ENCODE assay signal across 8 cellular contexts in genomic region chr12:120290541-120291312, GRCh38. TPM values are rescaled to one million over a fixed set of nuclear protein-coding genes. Genes with fewer than 3 reads are reported as not detected.
DNase-seq lines count a peak whose midpoint lies in the region; ATAC-seq and TF ChIP-seq lines count a peak whose summit lies in the region.

No MANE protein-coding gene starts in this region.

- no peaks in the 10 kb centered on the region for H3K9me3 Mint-ChIP-seq in endodermal cell

- H2BK5ac ChIP-seq in neuronal stem cell (ENCODE audit: low read length) = no peak overlapping the region

- H3K36me3 Mint-ChIP-seq in endodermal cell (ENCODE audit: low read depth) = no peaks in the 10 kb centered on the region

- H2BK15ac ChIP-seq in neuronal stem cell (ENCODE audit: low read length) = no peak overlapping the region

- no peak overlapping the region for H3K4me3 Mint-ChIP-seq in endodermal cell

- H2BK120ac ChIP-seq in neuronal stem cell (ENCODE audit: low read depth, low read length) = no peak overlapping the region

- peaks cover 3% of the 10 kb centered on the region for H3K4me1 Mint-ChIP-seq in endodermal cell

- H3K4me2 ChIP-seq in BLaER1 (peak overlapping the region; percentile 94), neuronal stem cell (ENCODE audit: insufficient read depth, low read length, poor library complexity, severe bottlenecking) (peak overlapping the region; percentile 40)

- no peaks in the 10 kb centered on the region for H3K79me1 ChIP-seq in neuronal stem cell (ENCODE audit: low read depth, low read length)

- in situ Hi-C loops in KBM-7 (cut with MboI; ENCODE audit: low pct_unique_long_range_greater_than_20kb, low sequenced_read_pairs) = no loop called here

- H3K23ac ChIP-seq in neuronal stem cell (ENCODE audit: low read depth, low read length, poor library complexity) = no peak overlapping the region

- peak overlapping the region; percentile 15 for H2AK5ac ChIP-seq in neuronal stem cell (ENCODE audit: low read depth, low read length)

- DNase-seq in KBM-7 = peak; percentile 47
- DNase-seq in activated CD4-positive, CD25-positive, alpha-beta regulatory T cell treated with anti-CD3 and anti-CD28 coated beads, Interleukin-2, amount 50 U/mL, for 72 hours = peak; percentile 54
- peak; percentile 86 for DNase-seq in endodermal cell
- no peak for DNase-seq in neuronal stem cell (ENCODE audit: low spot score)
- no peak for DNase-seq in NCI-H345 (lab: John Stamatoyannopoulos, UW)

- H4K20me1 ChIP-seq in BLaER1 = no peaks in the 10 kb centered on the region

- H3K36me3 ChIP-seq in BLaER1 (no peaks in the 10 kb centered on the region), endodermal cell (ENCODE audit: control insufficient read depth, insufficient read depth, low read length) (no peaks in the 10 kb centered on the region), neuronal stem cell (replicated peaks in 1 of 2; ENCODE audit: control insufficient read depth in 2 of 2, insufficient read depth in 2 of 2, low read length in 2 of 2) (no peaks in the 10 kb centered on the region)

- TF ChIP-seq CTCF in endodermal cell (conservative IDR thresholded peaks at IDR 0.05) = no peak

- no peak overlapping the region for H2BK12ac ChIP-seq in neuronal stem cell (ENCODE audit: low read length)

- H3K27ac ChIP-seq in BLaER1 = peak overlapping the region; percentile 61
- H3K27ac ChIP-seq in endodermal cell (ENCODE audit: low read depth, low read length) = peak overlapping the region; percentile 100
- peak overlapping the region; percentile 61 for H3K27ac ChIP-seq in neuronal stem cell (replicated peaks; ENCODE audit: low read length)

- H4K91ac ChIP-seq in neuronal stem cell (ENCODE audit: low read depth, low read length, poor library complexity) = no peak overlapping the region

- peak overlapping the region; percentile 68 for H3K18ac ChIP-seq in neuronal stem cell (ENCODE audit: low read length)

- no peak overlapping the region for H4K8ac ChIP-seq in neuronal stem cell (ENCODE audit: low read depth, low read length)

- H3K4me3 ChIP-seq in BLaER1 (peak overlapping the region; percentile 52), endodermal cell (ENCODE audit: low read length) (peak overlapping the region; percentile 49), neuronal stem cell (ENCODE audit: low read length in 2 of 2) (no peak overlapping the region)

- H3K27me3 ChIP-seq in BLaER1 (no peaks in the 10 kb centered on the region), endodermal cell (ENCODE audit: control insufficient read depth, insufficient read depth, low read length, poor library complexity, severe bottlenecking) (no peaks in the 10 kb centered on the region), neuronal stem cell (ENCODE audit: control insufficient read depth in 3 of 3, insufficient read depth in 3 of 3, low read depth in 1 of 3, low read length in 3 of 3) (no peaks in the 10 kb centered on the region)

- H3K27me3 Mint-ChIP-seq in endodermal cell (ENCODE audit: insufficient read depth) = peaks cover 2% of the 10 kb centered on the region

- H3K9ac ChIP-seq in BLaER1 (peak overlapping the region; percentile 66), endodermal cell (ENCODE audit: extremely low read depth, low read length, poor library complexity, severe bottlenecking) (peak overlapping the region; percentile 93), neuronal stem cell (ENCODE audit: low read depth, low read length, poor library complexity) (no peak overlapping the region)

- no peaks in the 10 kb centered on the region for H3K9me3 ChIP-seq in BLaER1
- H3K9me3 ChIP-seq in endodermal cell (ENCODE audit: control insufficient read depth, low read length) = no peaks in the 10 kb centered on the region
- H3K9me3 ChIP-seq in neuronal stem cell (replicated peaks in 1 of 2; ENCODE audit: control insufficient read depth in 2 of 2, insufficient read depth in 1 of 2, low read depth in 1 of 2, low read length in 2 of 2) = no peaks in the 10 kb centered on the region

- no peak overlapping the region for H3K14ac ChIP-seq in neuronal stem cell (ENCODE audit: low read length)

- H3K4me1 ChIP-seq in BLaER1 = peaks cover 50% of the 10 kb centered on the region
- H3K4me1 ChIP-seq in endodermal cell (ENCODE audit: control insufficient read depth, insufficient read depth, low read length) = peaks cover 2% of the 10 kb centered on the region
- peaks cover 4 to 5% of the 10 kb centered on the region in 2 donors for H3K4me1 ChIP-seq in neuronal stem cell (ENCODE audit: control insufficient read depth in 2 of 2, insufficient read depth in 1 of 2, low read depth in 1 of 2, low read length in 2 of 2)

- ATAC-seq in GM21360 (IDR thresholded peaks at IDR 0.05; ENCODE audit: unreplicated experiment) (no peak), GM18907 (IDR thresholded peaks at IDR 0.05; ENCODE audit: unreplicated experiment) (no peak)

- no peak overlapping the region for H3K4ac ChIP-seq in neuronal stem cell (ENCODE audit: low read length)

- WGBS in endodermal cell (ENCODE audit: insufficient coverage in 1 of 2, insufficient read length in 1 of 2), 2 experiments = 57 to 64% methylated on average over 18 to 27 of the region's 27 CpGs
- no CpG with 5 or more reads among the region's 27 CpGs for WGBS in neuronal stem cell (ENCODE audit: extremely low coverage in 2 of 2, insufficient read length in 2 of 2, insufficient replicate concordance in 1 of 2), 2 donors

- H3K27ac Mint-ChIP-seq in endodermal cell = no peak overlapping the region

- H2AFZ ChIP-seq in neuronal stem cell (ENCODE audit: low read length) = peak overlapping the region; percentile 42

RNA-seq across cellular contexts. Expression of gene RNU4-2, which starts 1.0 kb away (rescaled TPM):
- total RNA-seq in endodermal cell = 1,000 to 10,000 TPM; 4,079 to 4,491 TPM
- polyA plus RNA-seq in endodermal cell (2013, experiment 1 of 2) = 4,451 TPM
- 8,189 TPM for polyA plus RNA-seq in endodermal cell (2013, experiment 2 of 2)
- not detected for polyA plus RNA-seq in neuronal stem cell (2013, experiment 1 of 2)
- not detected for polyA plus RNA-seq in neuronal stem cell (2013, experiment 2 of 2)

RNA-seq across cellular contexts. Expression of gene RNU4-1, which starts 2.3 kb away (rescaled TPM):
- total RNA-seq in endodermal cell = 1,000 to 10,000 TPM; 4,032 to 4,837 TPM
- polyA plus RNA-seq in endodermal cell (2013, experiment 1 of 2) = 3,234 TPM
- polyA plus RNA-seq in endodermal cell (2013, experiment 2 of 2) = 5,800 TPM
- polyA plus RNA-seq in neuronal stem cell (2013, experiment 1 of 2) = not detected
- polyA plus RNA-seq in neuronal stem cell (2013, experiment 2 of 2) = not detected

RNA-seq across cellular contexts. Expression of gene SIRT4, which starts 11.4 kb away (rescaled TPM):
- total RNA-seq in endodermal cell = 1 to 10 TPM; 2.3 to 2.7 TPM
- 2.8 TPM for polyA plus RNA-seq in endodermal cell (2013, experiment 1 of 2)
- 4.0 TPM for polyA plus RNA-seq in endodermal cell (2013, experiment 2 of 2)
- polyA plus RNA-seq in neuronal stem cell (2013, experiment 1 of 2) = 4.2 TPM
- 4.0 TPM for polyA plus RNA-seq in neuronal stem cell (2013, experiment 2 of 2)

RNA-seq across cellular contexts. Expression of gene PXN, which starts 25.2 kb away (rescaled TPM):
- total RNA-seq in endodermal cell = 10 to 100 TPM; 58.4 to 92.7 TPM
- polyA plus RNA-seq in endodermal cell (2013, experiment 1 of 2) = 42.1 TPM
- polyA plus RNA-seq in endodermal cell (2013, experiment 2 of 2) = 44.5 TPM
- 29.0 TPM for polyA plus RNA-seq in neuronal stem cell (2013, experiment 1 of 2)
- polyA plus RNA-seq in neuronal stem cell (2013, experiment 2 of 2) = 29.6 TPM

RNA-seq across cellular contexts. Expression of gene PLA2G1B, which starts 36.9 kb away (rescaled TPM):
- total RNA-seq in endodermal cell = not detected
- polyA plus RNA-seq in endodermal cell (2013, experiment 1 of 2) = not detected
- not detected for polyA plus RNA-seq in endodermal cell (2013, experiment 2 of 2)
- 0.22 TPM for polyA plus RNA-seq in neuronal stem cell (2013, experiment 1 of 2)
- polyA plus RNA-seq in neuronal stem cell (2013, experiment 2 of 2) = 0.19 TPM

Comparison
In these comparisons a context has a peak if more than half of its experiments do, and no peak if none do; other contexts are left out.
1. H3K4me3 ChIP-seq: peak in BLaER1 (single experiment) and endodermal cell (single experiment); none in neuronal stem cell (0 of 2).
2. DNase-seq: peak in KBM-7 (single experiment), activated CD4-positive, CD25-positive, alpha-beta regulatory T cell treated with anti-CD3 and anti-CD28 coated beads, Interleukin-2, amount 50 U/mL, for 72 hours (single experiment) and endodermal cell (single experiment); none in neuronal stem cell (single experiment) and NCI-H345 (single experiment).
3. Peak in every context shown above with its lines, with median percentiles within 50 percentile points of each other: H3K27ac ChIP-seq.